10 cellular contexts compared by ENCODE assay signal in genomic region chr4:147361726-147362125, GRCh38.
DNase-seq lines count a peak whose midpoint lies in the region; ATAC-seq, FAIRE-seq and TF ChIP-seq lines count a peak whose summit lies in the region.
"Had no signal": no experiment of that assay in that cellular context is flagged by ENCODE, and none has a peak within 500 bp of the region (broad histone marks: within the 10 kb centered on the region; RNA-seq: fewer than 3 reads in every experiment).

No MANE protein-coding gene starts in this region.

- WGBS in ovary, 3 donors, result 0 to 7% (median 0%) methylated on average over 1 of the region's 1 CpG

- H3K4me1 ChIP-seq in BE2C (peaks cover 28% of the 10 kb centered on the region), ovary (ENCODE audit: insufficient read depth) (peaks cover 14% of the 10 kb centered on the region)

- DNase-seq in BE2C, result peak; percentile 46
- peak; percentile 20 for DNase-seq in T1000 (lab: John Stamatoyannopoulos, UW)
- peak; percentile 73 for DNase-seq in foreskin melanocyte
- peak in 4 of 5 donors; percentile 53 to 80 (median 74) for DNase-seq in ovary
- DNase-seq in NCI-H2029 treated with DMSO at 0.1 percent for 48 hours (lab: John Stamatoyannopoulos, UW), result no peak
- DNase-seq in H54 (ENCODE audit: insufficient read length, low spot score), result no peak
- no peak for DNase-seq in NCI-H2196 treated with DMSO at 0.1 percent for 48 hours (lab: John Stamatoyannopoulos, UW; ENCODE audit: unreplicated experiment)
- DNase-seq: COR-L47, T-helper 9 cell had no signal

- H3K9me3 ChIP-seq in BE2C (no peaks in the 10 kb centered on the region), ovary (no peaks in the 10 kb centered on the region)

- TF ChIP-seq CTCF in BE2C (IDR thresholded peaks at IDR 0.05; ENCODE audit: low read depth, low read length) (no peak), ovary (IDR thresholded peaks at IDR 0.05) (no peak)

- no peak for ATAC-seq in HG03045 (IDR thresholded peaks at IDR 0.05; ENCODE audit: unreplicated experiment)

- no peaks in the 10 kb centered on the region for H3K27me3 ChIP-seq in BE2C
- no peaks in the 10 kb centered on the region for H3K27me3 ChIP-seq in ovary

- no peak for FAIRE-seq in H54 (lab: Jason Lieb, UNC)

- peak; percentile 84 for TF ChIP-seq EP300 in ovary (IDR thresholded peaks at IDR 0.05)

- TF ChIP-seq POLR2A in ovary (IDR thresholded peaks at IDR 0.05) (no peak), H54 (IDR thresholded peaks at IDR 0.05; ENCODE audit: low read depth, low read length) (no peak)

- H3K36me3 ChIP-seq in BE2C (no peaks in the 10 kb centered on the region), ovary (no peaks in the 10 kb centered on the region)

- H3K4me3 ChIP-seq in BE2C (ENCODE audit: low read depth, low read length) (no peak overlapping the region), ovary (no peak overlapping the region)

- intact Hi-C loops in ovary (cut with DNase I), result loop anchor here in 1 of 4 donors (10.0 kb wide), 1 partner anchor 123 kb away; the partner anchor contains the start of gene EDNRA

- peak overlapping the region; percentile 42 to 97 for H3K27ac ChIP-seq in ovary

Comparison
In these comparisons a context has a peak if more than half of its experiments do, and no peak if none do; other contexts are left out.
1. DNase-seq: peak in BE2C (single experiment), T1000 (single experiment), foreskin melanocyte (single experiment) and ovary (4 of 5); none in NCI-H2029 treated with DMSO at 0.1 percent for 48 hours (single experiment), H54 (single experiment) and NCI-H2196 treated with DMSO at 0.1 percent for 48 hours (single experiment).